In genomic region chr12:91098942-91099341, GRCh38 we compare ENCODE assay signal across 11 cellular contexts. TPM values are rescaled to one million over a fixed set of nuclear protein-coding genes. Genes with fewer than 3 reads are reported as not detected.
DNase-seq lines count a peak whose midpoint lies in the region; ATAC-seq, FAIRE-seq and TF ChIP-seq lines count a peak whose summit lies in the region.
"Had no signal": no experiment of that assay in that cellular context is flagged by ENCODE, and none has a peak within 500 bp of the region (broad histone marks: within the 10 kb centered on the region; RNA-seq: fewer than 3 reads in every experiment).

No MANE protein-coding gene starts in this region.

- no peak for TF ChIP-seq POLR2A in ovary (IDR thresholded peaks at IDR 0.05)

- no peak for TF ChIP-seq CTCF in ovary (IDR thresholded peaks at IDR 0.05)

- H3K9me3 ChIP-seq in ovary, result no peaks in the 10 kb centered on the region
- H3K9me3 ChIP-seq: esophagus squamous epithelium, neutrophil had no signal

- intact Hi-C loops in ovary (cut with DNase I), result no loop called here

- H3K27ac ChIP-seq in ovary, result no peak overlapping the region
- H3K27ac ChIP-seq: neutrophil had no signal

- no peaks in the 10 kb centered on the region for H3K36me3 ChIP-seq in ovary
- H3K36me3 ChIP-seq: esophagus squamous epithelium, neutrophil had no signal

- in situ Hi-C loops in Caki2 (cut with HindIII; ENCODE audit: low pct_unique_long_range_greater_than_20kb, low sequenced_read_pairs), result no loop called here

- DNase-seq in Caki2 (ENCODE audit: low read depth), result peak; percentile 37
- DNase-seq in RCC 7860 (ENCODE audit: low spot score), result peak; percentile 72
- DNase-seq in fibroblast of gingiva (ENCODE audit: low read depth), result peak; percentile 92
- peak in 3 of 5 donors; percentile 34 to 45 (median 44) for DNase-seq in ovary
- no peak for DNase-seq in NCI-H1105 (lab: John Stamatoyannopoulos, UW)
- no peak for DNase-seq in NCI-H2196 (lab: John Stamatoyannopoulos, UW; ENCODE audit: unreplicated experiment)
- DNase-seq: esophagus squamous epithelium had no signal

- TF ChIP-seq EP300 in ovary (IDR thresholded peaks at IDR 0.05), result no peak

- no peaks in the 10 kb centered on the region for H3K4me1 ChIP-seq in ovary (ENCODE audit: insufficient read depth)
- H3K4me1 ChIP-seq: esophagus squamous epithelium had no signal

- no peaks in the 10 kb centered on the region for H3K27me3 ChIP-seq in ovary
- H3K27me3 ChIP-seq: esophagus squamous epithelium, neutrophil had no signal

- 7 to 15% (median 11%) methylated on average over 3 of the region's 3 CpGs for WGBS in ovary, 3 donors

- ATAC-seq in HG03280 (IDR thresholded peaks at IDR 0.05; ENCODE audit: unreplicated experiment) (no peak), HG02642 (IDR thresholded peaks at IDR 0.05; ENCODE audit: poor library complexity, unreplicated experiment) (no peak)
- ATAC-seq: activated T-helper 17 cell treated with anti-CD3 and anti-CD28 coated beads, Interleukin-2, amount 50 U/mL, for 72 hours had no signal

- H3K4me3 ChIP-seq in ovary, result no peak overlapping the region
- H3K4me3 ChIP-seq: esophagus squamous epithelium had no signal

- FAIRE-seq in RCC 7860 (lab: Jason Lieb, UNC), result peak; percentile 91

RNA-seq across cellular contexts. Expression of gene LUM, which starts 12.4 kb away (rescaled TPM):
- not detected in 2 replicates for total RNA-seq in Caki2 (2014; rRNA removed; shearing (Covaris generic); ENCODE audit: low replicate concordance)
- 100 to 1,000 TPM; 122 to 559 (median 330) TPM for total RNA-seq in ovary
- polyA plus RNA-seq in ovary, result 100 to 1,000 TPM; 343 to 663 TPM
- total RNA-seq: activated T-helper 17 cell treated with anti-CD3 and anti-CD28 coated beads, Interleukin-2, amount 50 U/mL, for 72 hours had no signal

RNA-seq across cellular contexts. Expression of gene KERA, which starts 41.1 kb away (rescaled TPM):
- not detected in 2 replicates for total RNA-seq in Caki2 (2014; rRNA removed; shearing (Covaris generic); ENCODE audit: low replicate concordance)
- total RNA-seq in ovary, result under 1 TPM in 2 of 7 donors, not detected in 5; 0.10 to 0.13 TPM
- polyA plus RNA-seq in ovary, result under 1 TPM; 0.10 TPM
- total RNA-seq: activated T-helper 17 cell treated with anti-CD3 and anti-CD28 coated beads, Interleukin-2, amount 50 U/mL, for 72 hours; esophagus squamous epithelium had no signal

Comparison
In these comparisons a context has a peak if more than half of its experiments do, and no peak if none do; other contexts are left out.
1. DNase-seq: peak in Caki2 (single experiment), RCC 7860 (single experiment), fibroblast of gingiva (single experiment) and ovary (3 of 5); none in NCI-H1105 (single experiment) and NCI-H2196 (single experiment).
2. RNA of gene LUM, which starts 12.4 kb away (total RNA-seq): 122 to 559 TPM in ovary; not detected in Caki2; every median in the first group is over 100 times any median in the second.